ENCODE assay signal across 27 cellular contexts in the genomic region with DNA sequence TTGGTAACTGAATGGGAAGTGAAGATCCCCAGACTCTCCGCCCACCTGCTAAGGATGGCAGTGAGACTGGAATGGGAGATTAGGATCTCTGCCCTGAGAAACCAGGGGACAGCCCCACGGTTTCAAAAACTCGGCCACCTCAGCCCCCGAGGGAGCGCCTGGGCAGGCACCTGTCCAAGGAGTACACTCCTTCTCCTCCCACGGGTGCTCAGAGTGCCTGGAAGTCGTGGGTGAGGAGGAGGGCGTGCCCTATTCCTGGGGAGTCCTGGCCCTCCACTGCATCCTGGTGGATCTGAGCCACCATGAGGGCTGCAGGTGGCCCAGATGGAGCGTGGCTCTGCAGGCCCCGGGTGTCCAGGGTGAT.
"Had no signal": no experiment of that assay in that cellular context is flagged by ENCODE, and none has a peak within 500 bp of the region (broad histone marks: within the 10 kb centered on the region; RNA-seq: fewer than 3 reads in every experiment).

No MANE protein-coding gene starts in this region.

- H3K4me1 ChIP-seq: foreskin keratinocyte, gastroesophageal sphincter, heart left ventricle, left ventricle myocardium inferior, lower lobe of right lung, prostate gland, right atrium auricular region, suprapubic skin had no signal

- H3K9me3 ChIP-seq: gastroesophageal sphincter, heart left ventricle, left ventricle myocardium inferior, lower lobe of right lung, prostate gland, right atrium auricular region, suprapubic skin had no signal

- H3K4me2 ChIP-seq: hepatocyte, smooth muscle cell had no signal

- H3K4me3 ChIP-seq: dorsolateral prefrontal cortex, gastroesophageal sphincter, heart left ventricle, hepatocyte, left ventricle myocardium inferior, lower lobe of right lung, prostate gland, right atrium auricular region, smooth muscle cell, suprapubic skin had no signal

- ATAC-seq: esophagus mucosa, foreskin keratinocyte, gastroesophageal sphincter, heart left ventricle, left colon, lower lobe of right lung, sciatic nerve had no signal

- DNase-seq: dorsolateral prefrontal cortex; effector CD4-positive, alpha-beta T cell; foreskin keratinocyte; heart left ventricle; immature natural killer cell; kidney glomerular epithelial cell; left colon; left ventricle myocardium inferior; lower lobe of right lung; natural killer cell; stimulated activated CD4-positive, alpha-beta T cell treated with anti-CD3 and anti-CD28 coated beads, Interleukin-12 subunit alpha, Interleukin-12 subunit beta, amount 100 ng/mL, for 4 hours; stimulated activated CD4-positive, alpha-beta T cell treated with anti-CD3 and anti-CD28 coated beads, Interleukin-1b, Interleukin-23, amount 100 ng/mL, for 48 hours; stimulated activated CD4-positive, alpha-beta T cell treated with anti-CD3 and anti-CD28 coated beads, Interleukin-4, amount 100 ng/mL, for 1 hour; stimulated activated CD8-positive, alpha-beta memory T cell treated with anti-CD3 and anti-CD28 coated beads, Interleukin-4, amount 100 ng/mL, for 48 hours; stimulated activated naive CD4-positive, alpha-beta T cell; stimulated activated naive CD8-positive, alpha-beta T cell treated with anti-CD3 and anti-CD28 coated beads, Interleukin-15, amount 100 ng/mL, for 72 hours; trophoblast cell had no signal

- H3K36me3 ChIP-seq: gastroesophageal sphincter, heart left ventricle, left ventricle myocardium inferior, lower lobe of right lung, prostate gland, right atrium auricular region, suprapubic skin had no signal

- H3K27ac ChIP-seq: epithelial cell of prostate, foreskin keratinocyte, gastroesophageal sphincter, heart left ventricle, hepatocyte, left ventricle myocardium inferior, lower lobe of right lung, prostate gland, right atrium auricular region, suprapubic skin had no signal

- H3K27me3 ChIP-seq: dorsolateral prefrontal cortex, hepatocyte, right atrium auricular region had no signal

- FAIRE-seq: colon had no signal

- H2AFZ ChIP-seq: hepatocyte had no signal
